Comparison of ENCODE assay signal across 10 cellular contexts in genomic region chr19:51002542-51003311, GRCh38. TPM values are rescaled to one million over a fixed set of nuclear protein-coding genes. Genes with fewer than 3 reads are reported as not detected.
DNase-seq lines count a peak whose midpoint lies in the region; ATAC-seq and TF ChIP-seq lines count a peak whose summit lies in the region.
"Had no signal": no experiment of that assay in that cellular context is flagged by ENCODE, and none has a peak within 500 bp of the region (broad histone marks: within the 10 kb centered on the region; RNA-seq: fewer than 3 reads in every experiment).

No MANE protein-coding gene starts in this region.

- H3K4me3 ChIP-seq in skin epidermis: peak overlapping the region in 1 of 7 experiments; percentile 32

- intact Hi-C loops in activated CD4-positive, alpha-beta T cell treated with anti-CD3 and anti-CD28 coated beads for 36 hours (cut with DNase I, micrococcal nuclease): no loop called here

- CTCF ChIA-PET in activated CD4-positive, alpha-beta T cell treated with anti-CD3 and anti-CD28 coated beads for 36 hours (lab: Charles Lee): no interaction called here

- no peaks in the 10 kb centered on the region for H3K36me3 Mint-ChIP-seq in activated CD4-positive, alpha-beta T cell treated with anti-CD3 and anti-CD28 coated beads for 36 hours (ENCODE audit: low read depth)
- H3K36me3 Mint-ChIP-seq in chondrocyte (ENCODE audit: low read depth): no peaks in the 10 kb centered on the region

- no peak overlapping the region for H3K4me3 Mint-ChIP-seq in activated CD4-positive, alpha-beta T cell treated with anti-CD3 and anti-CD28 coated beads for 36 hours
- H3K4me3 Mint-ChIP-seq in chondrocyte (ENCODE audit: unreplicated experiment): no peak overlapping the region
- H3K4me3 Mint-ChIP-seq: B cell, neural crest cell had no signal

- H3K27me3 Mint-ChIP-seq in activated CD4-positive, alpha-beta T cell treated with anti-CD3 and anti-CD28 coated beads for 36 hours: peaks cover 33% of the 10 kb centered on the region
- H3K27me3 Mint-ChIP-seq in chondrocyte (ENCODE audit: low read depth): peaks cover 19% of the 10 kb centered on the region

- no peak for TF ChIP-seq CTCF in chondrocyte (IDR thresholded peaks at IDR 0.05)

- POLR2A ChIA-PET in activated CD4-positive, alpha-beta T cell treated with anti-CD3 and anti-CD28 coated beads for 36 hours (lab: Charles Lee): no interaction called here

- H3K4me1 Mint-ChIP-seq in activated CD4-positive, alpha-beta T cell treated with anti-CD3 and anti-CD28 coated beads for 36 hours: no peaks in the 10 kb centered on the region
- no peaks in the 10 kb centered on the region for H3K4me1 Mint-ChIP-seq in chondrocyte (ENCODE audit: low read depth)
- H3K4me1 Mint-ChIP-seq: B cell, neural crest cell had no signal

- DNase-seq in activated CD4-positive, alpha-beta T cell treated with anti-CD3 and anti-CD28 coated beads for 36 hours: peak; percentile 69
- DNase-seq in activated CD4-positive, alpha-beta T cell treated with anti-CD3 and anti-CD28 coated beads for 4 hours: no peak
- peak; percentile 69 to 78 for DNase-seq in NCI-H1930 (lab: John Stamatoyannopoulos, UW)
- DNase-seq in ecto neural progenitor cell (ENCODE audit: low spot score): peak; percentile 91
- DNase-seq in chondrocyte (ENCODE audit: low spot score): no peak

- ATAC-seq in activated CD4-positive, alpha-beta T cell treated with anti-CD3 and anti-CD28 coated beads for 36 hours: peak; percentile 69
- ATAC-seq in HG03196 (IDR thresholded peaks at IDR 0.05; ENCODE audit: unreplicated experiment): no peak
- no peak for ATAC-seq in GM19397 (IDR thresholded peaks at IDR 0.05; ENCODE audit: unreplicated experiment)

- no peaks in the 10 kb centered on the region for H3K9me3 Mint-ChIP-seq in activated CD4-positive, alpha-beta T cell treated with anti-CD3 and anti-CD28 coated beads for 36 hours (ENCODE audit: low read depth)
- H3K9me3 Mint-ChIP-seq in chondrocyte (ENCODE audit: low read depth): no peaks in the 10 kb centered on the region
- H3K9me3 Mint-ChIP-seq: neural crest cell had no signal

- peak overlapping the region in 14 of 21 experiments; percentile 10 to 85 (median 74) for H3K27ac ChIP-seq in skin epidermis

- no peak overlapping the region for H3K27ac Mint-ChIP-seq in activated CD4-positive, alpha-beta T cell treated with anti-CD3 and anti-CD28 coated beads for 36 hours
- no peak overlapping the region for H3K27ac Mint-ChIP-seq in chondrocyte (ENCODE audit: unreplicated experiment)
- H3K27ac Mint-ChIP-seq: B cell had no signal

RNA-seq across cellular contexts. Expression of gene KLK8, which starts 1.3 kb away (rescaled TPM):
- not detected for total RNA-seq in activated CD4-positive, alpha-beta T cell treated with anti-CD3 and anti-CD28 coated beads for 36 hours
- total RNA-seq in chondrocyte: not detected in 3 replicates
- total RNA-seq: B cell, neural crest cell had no signal

RNA-seq across cellular contexts. Expression of gene KLK10, which starts 16.8 kb away (rescaled TPM):
- total RNA-seq in activated CD4-positive, alpha-beta T cell treated with anti-CD3 and anti-CD28 coated beads for 36 hours: not detected
- total RNA-seq in chondrocyte: not detected in 3 replicates
- total RNA-seq: B cell, neural crest cell had no signal

RNA-seq across cellular contexts. Expression of gene KLK7, which starts 19.0 kb away (rescaled TPM):
- total RNA-seq in activated CD4-positive, alpha-beta T cell treated with anti-CD3 and anti-CD28 coated beads for 36 hours: not detected
- total RNA-seq in chondrocyte: not detected in 3 replicates
- total RNA-seq: B cell, neural crest cell had no signal

RNA-seq across cellular contexts. Expression of gene KLK11, which starts 23.7 kb away (rescaled TPM):
- not detected for total RNA-seq in activated CD4-positive, alpha-beta T cell treated with anti-CD3 and anti-CD28 coated beads for 36 hours
- total RNA-seq in chondrocyte: not detected in 3 replicates
- total RNA-seq: B cell, neural crest cell had no signal

RNA-seq across cellular contexts. Expression of gene KLK12, which starts 32.1 kb away (rescaled TPM):
- not detected for total RNA-seq in activated CD4-positive, alpha-beta T cell treated with anti-CD3 and anti-CD28 coated beads for 36 hours
- not detected in 3 replicates for total RNA-seq in chondrocyte
- total RNA-seq: B cell, neural crest cell had no signal

Comparison
In these comparisons a context has a peak if more than half of its experiments do, and no peak if none do; other contexts are left out.
1. DNase-seq: peak in activated CD4-positive, alpha-beta T cell treated with anti-CD3 and anti-CD28 coated beads for 36 hours (single experiment), NCI-H1930 (2 of 2) and ecto neural progenitor cell (single experiment); none in activated CD4-positive, alpha-beta T cell treated with anti-CD3 and anti-CD28 coated beads for 4 hours (0 of 2) and chondrocyte (single experiment).